Comparison of ENCODE assay signal across 3 cellular contexts in the genomic region with DNA sequence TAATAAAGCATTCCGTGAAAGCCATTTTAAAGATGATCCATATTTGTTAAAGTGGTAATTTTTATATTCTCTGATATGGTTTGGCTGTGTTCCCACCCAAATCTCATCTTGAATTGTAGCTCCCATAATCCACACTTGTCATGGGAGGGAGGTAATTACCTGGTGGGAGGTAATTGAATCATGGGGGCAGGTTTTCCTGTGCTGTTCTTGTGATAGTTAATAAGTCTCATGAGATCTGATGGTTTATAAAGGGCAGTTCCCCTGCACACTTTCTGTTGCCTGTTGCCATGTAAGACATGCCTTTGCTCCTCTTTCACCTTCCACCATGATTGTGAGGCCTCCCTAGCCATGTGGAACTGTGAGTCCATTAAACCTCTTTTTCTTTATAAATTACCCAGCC. TPM values are rescaled to one million over a fixed set of nuclear protein-coding genes. Genes with fewer than 3 reads are reported as not detected.
"Had no signal": no experiment of that assay in that cellular context is flagged by ENCODE, and none has a peak within 500 bp of the region (broad histone marks: within the 10 kb centered on the region; RNA-seq: fewer than 3 reads in every experiment).

No MANE protein-coding gene starts in this region.

RNA-seq across cellular contexts. Expression of a gene that starts 8.2 kb away (rescaled TPM):
- total RNA-seq: mammary epithelial cell, pulmonary artery endothelial cell had no signal
- polyA plus RNA-seq: immature natural killer cell had no signal
